Comparison of ENCODE assay signal across 21 cellular contexts in the genomic region with DNA sequence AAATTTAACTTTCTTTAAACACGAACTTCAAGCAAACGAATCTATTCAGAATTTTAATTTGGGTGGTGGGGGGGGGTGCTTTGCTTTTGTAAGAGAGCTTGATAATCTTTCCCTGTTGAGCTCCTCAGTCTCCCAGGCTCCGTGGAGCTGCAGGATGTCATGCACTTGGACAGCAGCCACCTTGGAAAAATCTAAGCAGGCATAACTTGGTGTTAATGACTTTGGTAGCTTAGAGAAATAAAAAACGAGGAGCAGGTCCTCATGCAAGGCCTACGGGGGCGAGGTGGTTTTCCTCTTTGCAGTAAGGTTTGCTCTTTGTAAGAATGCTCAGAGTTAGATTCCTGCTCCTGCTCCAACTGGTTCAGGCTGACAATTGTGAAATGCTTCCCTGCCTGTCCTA.
DNase-seq lines count a peak whose midpoint lies in the region; ATAC-seq lines count a peak whose summit lies in the region.
"Had no signal": no experiment of that assay in that cellular context is flagged by ENCODE, and none has a peak within 500 bp of the region (broad histone marks: within the 10 kb centered on the region; RNA-seq: fewer than 3 reads in every experiment).

No MANE protein-coding gene starts in this region.

- H2AFZ ChIP-seq in GM23248, result no peak overlapping the region

- WGBS in GM23248 (ENCODE audit: low coverage in 1 of 2, low lambda C conversion rate in 2 of 2, missing lambda C conversion rate in 2 of 2), 2 experiments, result 51 to 53% methylated on average over 6 of the region's 6 CpGs

- H3K27me3 ChIP-seq in GM23248 (replicated peaks; ENCODE audit: insufficient read depth), result no peaks in the 10 kb centered on the region
- H3K27me3 ChIP-seq: SJCRH30 had no signal

- no peaks in the 10 kb centered on the region for H3K4me1 ChIP-seq in GM23248 (ENCODE audit: insufficient read depth)
- H3K4me1 ChIP-seq: SJCRH30 had no signal

- H3K36me3 ChIP-seq in GM23248 (ENCODE audit: low read depth), result no peaks in the 10 kb centered on the region
- H3K36me3 ChIP-seq: SJCRH30 had no signal

- H3K9me3 ChIP-seq in GM23248 (ENCODE audit: low read depth), result no peaks in the 10 kb centered on the region
- H3K9me3 ChIP-seq: SJCRH30 had no signal

- DNase-seq in AG20443 (ENCODE audit: low spot score) (peak; percentile 37), GM23248 (peak; percentile 10), astrocyte of the hippocampus (ENCODE audit: low read depth, low spot score) (peak; percentile 63), medulla oblongata (ENCODE audit: extremely low spot score) (peak; percentile 4), MV-4-11 (lab: John Stamatoyannopoulos, UW) (no peak), NCI-H2196 (lab: John Stamatoyannopoulos, UW; ENCODE audit: unreplicated experiment) (no peak), pons (ENCODE audit: low spot score) (no peak)
- DNase-seq: C1 segment of cervical spinal cord; CD8-positive, alpha-beta T cell; DND-41; H7; KBM-7; NCI-H1092 treated with DMSO at 0.1 percent for 48 hours; NCI-H1436 treated with DMSO at 0.1 percent for 48 hours; NCI-H1930; NCI-H2227 treated with DMSO at 0.1 percent for 48 hours; NCI-H510A; NK-92 treated with Interleukin-12 subunit alpha and Interleukin-12 subunit beta, amount 100 ng/mL, for 24 hours; SJCRH30 had no signal

- ATAC-seq in HG03108 (IDR thresholded peaks at IDR 0.05; ENCODE audit: unreplicated experiment), result no peak
- ATAC-seq: CD8-positive, alpha-beta T cell had no signal

- H3K79me2 ChIP-seq in GM23248 (ENCODE audit: insufficient read depth), result no peaks in the 10 kb centered on the region

- H3K27ac ChIP-seq in GM23248, result no peak overlapping the region
- H3K27ac ChIP-seq: HL-60, SJCRH30 had no signal

- no peaks in the 10 kb centered on the region for H3F3A ChIP-seq in GM23248 (ENCODE audit: insufficient read depth)

- in situ Hi-C loops in GM23248 (cut with MboI), result loop anchor here (10.0 to 25.0 kb wide), 2 partner anchors 202 to 495 kb away; no protein-coding TSS in a partner anchor

- H3K9me2 ChIP-seq in GM23248 (ENCODE audit: insufficient read depth), result no peaks in the 10 kb centered on the region

- H4K20me1 ChIP-seq in GM23248 (ENCODE audit: insufficient read depth), result no peaks in the 10 kb centered on the region

- H3K4me2 ChIP-seq in GM23248 (ENCODE audit: unreplicated experiment), result no peak overlapping the region

- no peak overlapping the region for H3K4me3 ChIP-seq in GM23248
- H3K4me3 ChIP-seq: SJCRH30 had no signal

- H3K9ac ChIP-seq in GM23248, result no peak overlapping the region

Comparison
In these comparisons a context has a peak if more than half of its experiments do, and no peak if none do; other contexts are left out.
1. DNase-seq: peak in AG20443 (single experiment), GM23248 (single experiment), astrocyte of the hippocampus (single experiment) and medulla oblongata (single experiment); none in MV-4-11 (single experiment), NCI-H2196 (single experiment) and pons (single experiment).